ENCODE assay signal across 1 cellular context in the genomic region with DNA sequence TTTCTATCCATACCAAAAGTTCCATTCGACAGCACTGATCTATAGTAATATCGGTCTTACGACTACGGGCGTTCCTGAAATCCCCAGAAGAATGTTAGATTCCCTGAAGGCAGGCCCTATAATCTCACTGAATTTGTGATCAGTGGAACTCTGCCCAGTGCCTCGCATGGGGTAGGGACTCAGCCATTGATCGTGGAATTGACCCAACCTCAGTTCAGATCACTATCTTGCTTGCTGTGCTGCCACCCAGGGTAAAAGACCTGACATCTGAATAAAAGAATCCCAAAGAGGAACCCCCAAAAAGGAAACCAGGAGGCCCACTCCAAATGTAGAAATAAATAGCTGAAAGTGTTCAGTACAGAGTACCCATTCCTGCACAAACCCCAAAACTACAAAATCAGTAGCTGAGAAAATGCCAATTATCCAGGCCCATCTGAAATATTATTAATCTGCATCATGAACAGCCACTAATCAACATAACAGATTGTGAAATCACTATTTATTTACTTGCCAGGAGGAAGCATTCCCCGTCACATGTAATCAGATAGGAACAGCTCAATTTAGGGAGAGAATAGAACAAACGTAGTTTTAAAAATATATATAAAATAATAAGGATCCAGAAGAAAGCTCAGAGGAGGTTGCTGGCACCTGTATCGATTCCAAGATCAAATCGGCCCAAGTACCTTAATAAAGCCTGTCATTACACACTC.
TF ChIP-seq lines count a peak whose summit lies in the region.

No MANE protein-coding gene starts in this region.

TF ChIP-seq in GM23338, 12 proteins besides CTCF, POLR2A, EP300 and RAD21 (continued from another document):
- no peak for TF ChIP-seq ETS1 (IDR thresholded peaks at IDR 0.05)
- TF ChIP-seq ZNF331 (CRISPR knock-in tag; IDR thresholded peaks at IDR 0.05; ENCODE audit: low read depth): no peak
- TF ChIP-seq EZH2phosphoT487 (IDR thresholded peaks at IDR 0.05; ENCODE audit: unreplicated experiment): no peak
- no peak for TF ChIP-seq NANOG (IDR thresholded peaks at IDR 0.05; ENCODE audit: borderline replicate concordance)
- no peak for TF ChIP-seq STAT1 (IDR thresholded peaks at IDR 0.05; ENCODE audit: unreplicated experiment)
- TF ChIP-seq, protein P1, sequence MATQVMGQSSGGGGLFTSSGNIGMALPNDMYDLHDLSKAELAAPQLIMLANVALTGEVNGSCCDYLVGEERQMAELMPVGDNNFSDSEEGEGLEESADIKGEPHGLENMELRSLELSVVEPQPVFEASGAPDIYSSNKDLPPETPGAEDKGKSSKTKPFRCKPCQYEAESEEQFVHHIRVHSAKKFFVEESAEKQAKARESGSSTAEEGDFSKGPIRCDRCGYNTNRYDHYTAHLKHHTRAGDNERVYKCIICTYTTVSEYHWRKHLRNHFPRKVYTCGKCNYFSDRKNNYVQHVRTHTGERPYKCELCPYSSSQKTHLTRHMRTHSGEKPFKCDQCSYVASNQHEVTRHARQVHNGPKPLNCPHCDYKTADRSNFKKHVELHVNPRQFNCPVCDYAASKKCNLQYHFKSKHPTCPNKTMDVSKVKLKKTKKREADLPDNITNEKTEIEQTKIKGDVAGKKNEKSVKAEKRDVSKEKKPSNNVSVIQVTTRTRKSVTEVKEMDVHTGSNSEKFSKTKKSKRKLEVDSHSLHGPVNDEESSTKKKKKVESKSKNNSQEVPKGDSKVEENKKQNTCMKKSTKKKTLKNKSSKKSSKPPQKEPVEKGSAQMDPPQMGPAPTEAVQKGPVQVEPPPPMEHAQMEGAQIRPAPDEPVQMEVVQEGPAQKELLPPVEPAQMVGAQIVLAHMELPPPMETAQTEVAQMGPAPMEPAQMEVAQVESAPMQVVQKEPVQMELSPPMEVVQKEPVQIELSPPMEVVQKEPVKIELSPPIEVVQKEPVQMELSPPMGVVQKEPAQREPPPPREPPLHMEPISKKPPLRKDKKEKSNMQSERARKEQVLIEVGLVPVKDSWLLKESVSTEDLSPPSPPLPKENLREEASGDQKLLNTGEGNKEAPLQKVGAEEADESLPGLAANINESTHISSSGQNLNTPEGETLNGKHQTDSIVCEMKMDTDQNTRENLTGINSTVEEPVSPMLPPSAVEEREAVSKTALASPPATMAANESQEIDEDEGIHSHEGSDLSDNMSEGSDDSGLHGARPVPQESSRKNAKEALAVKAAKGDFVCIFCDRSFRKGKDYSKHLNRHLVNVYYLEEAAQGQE (IDR thresholded peaks at IDR 0.05; ENCODE audit: unreplicated experiment): no peak
- TF ChIP-seq, protein P2, sequence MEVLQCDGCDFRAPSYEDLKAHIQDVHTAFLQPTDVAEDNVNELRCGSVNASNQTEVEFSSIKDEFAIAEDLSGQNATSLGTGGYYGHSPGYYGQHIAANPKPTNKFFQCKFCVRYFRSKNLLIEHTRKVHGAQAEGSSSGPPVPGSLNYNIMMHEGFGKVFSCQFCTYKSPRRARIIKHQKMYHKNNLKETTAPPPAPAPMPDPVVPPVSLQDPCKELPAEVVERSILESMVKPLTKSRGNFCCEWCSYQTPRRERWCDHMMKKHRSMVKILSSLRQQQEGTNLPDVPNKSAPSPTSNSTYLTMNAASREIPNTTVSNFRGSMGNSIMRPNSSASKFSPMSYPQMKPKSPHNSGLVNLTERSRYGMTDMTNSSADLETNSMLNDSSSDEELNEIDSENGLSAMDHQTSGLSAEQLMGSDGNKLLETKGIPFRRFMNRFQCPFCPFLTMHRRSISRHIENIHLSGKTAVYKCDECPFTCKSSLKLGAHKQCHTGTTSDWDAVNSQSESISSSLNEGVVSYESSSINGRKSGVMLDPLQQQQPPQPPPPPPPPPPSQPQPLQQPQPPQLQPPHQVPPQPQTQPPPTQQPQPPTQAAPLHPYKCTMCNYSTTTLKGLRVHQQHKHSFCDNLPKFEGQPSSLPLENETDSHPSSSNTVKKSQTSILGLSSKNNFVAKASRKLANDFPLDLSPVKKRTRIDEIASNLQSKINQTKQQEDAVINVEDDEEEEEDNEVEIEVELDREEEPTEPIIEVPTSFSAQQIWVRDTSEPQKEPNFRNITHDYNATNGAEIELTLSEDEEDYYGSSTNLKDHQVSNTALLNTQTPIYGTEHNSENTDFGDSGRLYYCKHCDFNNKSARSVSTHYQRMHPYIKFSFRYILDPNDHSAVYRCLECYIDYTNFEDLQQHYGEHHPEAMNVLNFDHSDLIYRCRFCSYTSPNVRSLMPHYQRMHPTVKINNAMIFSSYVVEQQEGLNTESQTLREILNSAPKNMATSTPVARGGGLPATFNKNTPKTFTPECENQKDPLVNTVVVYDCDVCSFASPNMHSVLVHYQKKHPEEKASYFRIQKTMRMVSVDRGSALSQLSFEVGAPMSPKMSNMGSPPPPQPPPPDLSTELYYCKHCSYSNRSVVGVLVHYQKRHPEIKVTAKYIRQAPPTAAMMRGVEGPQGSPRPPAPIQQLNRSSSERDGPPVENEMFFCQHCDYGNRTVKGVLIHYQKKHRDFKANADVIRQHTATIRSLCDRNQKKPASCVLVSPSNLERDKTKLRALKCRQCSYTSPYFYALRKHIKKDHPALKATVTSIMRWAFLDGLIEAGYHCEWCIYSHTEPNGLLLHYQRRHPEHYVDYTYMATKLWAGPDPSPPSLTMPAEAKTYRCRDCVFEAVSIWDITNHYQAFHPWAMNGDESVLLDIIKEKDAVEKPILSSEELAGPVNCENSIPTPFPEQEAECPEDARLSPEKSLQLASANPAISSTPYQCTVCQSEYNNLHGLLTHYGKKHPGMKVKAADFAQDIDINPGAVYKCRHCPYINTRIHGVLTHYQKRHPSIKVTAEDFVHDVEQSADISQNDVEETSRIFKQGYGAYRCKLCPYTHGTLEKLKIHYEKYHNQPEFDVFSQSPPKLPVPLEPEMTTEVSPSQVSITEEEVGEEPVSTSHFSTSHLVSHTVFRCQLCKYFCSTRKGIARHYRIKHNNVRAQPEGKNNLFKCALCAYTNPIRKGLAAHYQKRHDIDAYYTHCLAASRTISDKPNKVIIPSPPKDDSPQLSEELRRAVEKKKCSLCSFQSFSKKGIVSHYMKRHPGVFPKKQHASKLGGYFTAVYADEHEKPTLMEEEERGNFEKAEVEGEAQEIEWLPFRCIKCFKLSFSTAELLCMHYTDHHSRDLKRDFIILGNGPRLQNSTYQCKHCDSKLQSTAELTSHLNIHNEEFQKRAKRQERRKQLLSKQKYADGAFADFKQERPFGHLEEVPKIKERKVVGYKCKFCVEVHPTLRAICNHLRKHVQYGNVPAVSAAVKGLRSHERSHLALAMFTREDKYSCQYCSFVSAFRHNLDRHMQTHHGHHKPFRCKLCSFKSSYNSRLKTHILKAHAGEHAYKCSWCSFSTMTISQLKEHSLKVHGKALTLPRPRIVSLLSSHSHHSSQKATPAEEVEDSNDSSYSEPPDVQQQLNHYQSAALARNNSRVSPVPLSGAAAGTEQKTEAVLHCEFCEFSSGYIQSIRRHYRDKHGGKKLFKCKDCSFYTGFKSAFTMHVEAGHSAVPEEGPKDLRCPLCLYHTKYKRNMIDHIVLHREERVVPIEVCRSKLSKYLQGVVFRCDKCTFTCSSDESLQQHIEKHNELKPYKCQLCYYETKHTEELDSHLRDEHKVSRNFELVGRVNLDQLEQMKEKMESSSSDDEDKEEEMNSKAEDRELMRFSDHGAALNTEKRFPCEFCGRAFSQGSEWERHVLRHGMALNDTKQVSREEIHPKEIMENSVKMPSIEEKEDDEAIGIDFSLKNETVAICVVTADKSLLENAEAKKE (CRISPR knock-in tag; IDR thresholded peaks at IDR 0.05): no peak
- no peak for TF ChIP-seq POLR2AphosphoS5 (IDR thresholded peaks at IDR 0.05; ENCODE audit: low read depth)
